Comparison of ENCODE assay signal across 27 cellular contexts in genomic region chr7:29794959-29795629, GRCh38. TPM values are rescaled to one million over a fixed set of nuclear protein-coding genes. Genes with fewer than 3 reads are reported as not detected.
"Had no signal": no experiment of that assay in that cellular context is flagged by ENCODE, and none has a peak within 500 bp of the region (broad histone marks: within the 10 kb centered on the region; RNA-seq: fewer than 3 reads in every experiment).

No MANE protein-coding gene starts in this region.

- H3K27me3 Mint-ChIP-seq: activated naive CD8-positive, alpha-beta T cell; T-cell had no signal

- DNase-seq: activated CD4-positive, alpha-beta memory T cell treated with anti-CD3 and anti-CD28 coated beads, Interleukin-2, amount 10 ng/mL, durations not matched to agents 7 days and 5 days; activated CD4-positive, alpha-beta T cell treated with anti-CD3 and anti-CD28 coated beads, Interleukin-2, amount 10 ng/mL, durations not matched to agents 7 days and 5 days; activated CD4-positive, CD25-positive, alpha-beta regulatory T cell; activated gamma-delta T cell; activated naive CD4-positive, alpha-beta T cell treated with anti-CD3 and anti-CD28 coated beads for 36 hours; activated T-cell treated with anti-CD3 and anti-CD28 coated beads for 4 hours; activated T-cell treated with anti-CD3 and anti-CD28 coated beads, Interleukin-2, amount 50 U/mL, for 48 hours; cerebellar nuclear complex; MG63; MV-4-11; NCI-H1092 treated with DMSO at 0.1 percent for 48 hours; NCI-H1417 treated with DMSO at 0.1 percent for 48 hours; NCI-H1694; NCI-H2029; NCI-H2107; NCI-H510A treated with DMSO at 0.1 percent for 48 hours; NCI-H748 treated with DMSO at 0.1 percent for 48 hours; SIG-M5; T-cell; T-helper 2 cell; T1000 had no signal

- H3K4me1 Mint-ChIP-seq: activated CD4-positive, alpha-beta memory T cell treated with anti-CD3 and anti-CD28 coated beads, Interleukin-2, amount 10 ng/mL, durations not matched to agents 7 days and 5 days; activated CD4-positive, alpha-beta T cell treated with anti-CD3 and anti-CD28 coated beads, Interleukin-2, amount 10 ng/mL, durations not matched to agents 7 days and 5 days; activated T-helper 17 cell treated with anti-CD3 and anti-CD28 coated beads, Interleukin-2, amount 50 U/mL, for 72 hours; T-cell had no signal

- H3K9me3 ChIP-seq: MG63 had no signal

- H3K9me3 Mint-ChIP-seq: activated CD4-positive, alpha-beta memory T cell treated with anti-CD3 and anti-CD28 coated beads, Interleukin-2, amount 10 ng/mL, durations not matched to agents 7 days and 5 days; activated CD4-positive, alpha-beta T cell treated with anti-CD3 and anti-CD28 coated beads, Interleukin-2, amount 10 ng/mL, durations not matched to agents 7 days and 5 days; activated naive CD4-positive, alpha-beta T cell treated with anti-CD3 and anti-CD28 coated beads for 36 hours; activated T-helper 17 cell treated with anti-CD3 and anti-CD28 coated beads, Interleukin-2, amount 50 U/mL, for 72 hours; T-cell had no signal

- H3K4me3 Mint-ChIP-seq: activated CD4-positive, alpha-beta memory T cell treated with anti-CD3 and anti-CD28 coated beads, Interleukin-2, amount 10 ng/mL, durations not matched to agents 7 days and 5 days; activated CD4-positive, alpha-beta T cell treated with anti-CD3 and anti-CD28 coated beads, Interleukin-2, amount 10 ng/mL, durations not matched to agents 7 days and 5 days; activated naive CD4-positive, alpha-beta T cell treated with anti-CD3 and anti-CD28 coated beads for 36 hours; activated naive CD8-positive, alpha-beta T cell; activated T-helper 17 cell treated with anti-CD3 and anti-CD28 coated beads, Interleukin-2, amount 50 U/mL, for 72 hours; T-cell had no signal

- H3K36me3 Mint-ChIP-seq: activated naive CD8-positive, alpha-beta T cell; T-cell had no signal

- H3K27ac Mint-ChIP-seq: activated CD4-positive, alpha-beta memory T cell treated with anti-CD3 and anti-CD28 coated beads, Interleukin-2, amount 10 ng/mL, durations not matched to agents 7 days and 5 days; activated CD4-positive, alpha-beta T cell treated with anti-CD3 and anti-CD28 coated beads, Interleukin-2, amount 10 ng/mL, durations not matched to agents 7 days and 5 days; activated naive CD4-positive, alpha-beta T cell treated with anti-CD3 and anti-CD28 coated beads for 36 hours; activated naive CD8-positive, alpha-beta T cell; activated T-helper 17 cell treated with anti-CD3 and anti-CD28 coated beads, Interleukin-2, amount 50 U/mL, for 72 hours; T-cell had no signal

- H3K27ac ChIP-seq: SK-N-MC had no signal

- H3K4me3 ChIP-seq: MG63, SK-N-MC had no signal

- H3K36me3 ChIP-seq: MG63 had no signal

- ATAC-seq: activated T-helper 17 cell treated with anti-CD3 and anti-CD28 coated beads, Interleukin-2, amount 50 U/mL, for 72 hours; T-cell had no signal

RNA-seq across cellular contexts. Expression of gene WIPF3, which starts 11.2 kb away (rescaled TPM):
- total RNA-seq: activated CD4-positive, alpha-beta memory T cell treated with anti-CD3 and anti-CD28 coated beads, Interleukin-2, amount 10 ng/mL, durations not matched to agents 7 days and 5 days; activated CD4-positive, alpha-beta T cell treated with anti-CD3 and anti-CD28 coated beads, Interleukin-2, amount 10 ng/mL, durations not matched to agents 7 days and 5 days; activated CD8-positive, alpha-beta memory T cell treated with anti-CD3 and anti-CD28 coated beads for 36 hours; activated naive CD4-positive, alpha-beta T cell treated with anti-CD3 and anti-CD28 coated beads for 36 hours; activated T-helper 17 cell treated with anti-CD3 and anti-CD28 coated beads, Interleukin-2, amount 50 U/mL, for 72 hours; OCI-LY7; RPMI7951 had no signal
